ENCODE assay signal across 1 cellular context in genomic region chr11:131424257-131424876, GRCh38.
TF ChIP-seq lines count a peak whose summit lies in the region.

No MANE protein-coding gene starts in this region.

TF ChIP-seq in K562, 482 proteins besides CTCF, POLR2A, EP300 and RAD21:
- TF ChIP-seq RBM25 (IDR thresholded peaks at IDR 0.05; ENCODE audit: low read depth, low read length, severe bottlenecking): peak; percentile 46
